1 cellular context compared by ENCODE assay signal in genomic region chr11:68010058-68011041, GRCh38.
A peak's percentile ranks its signal among the peaks of the same experiment; 100 is the strongest.
TF ChIP-seq lines count a peak whose summit lies in the region.

A gene with protein sequence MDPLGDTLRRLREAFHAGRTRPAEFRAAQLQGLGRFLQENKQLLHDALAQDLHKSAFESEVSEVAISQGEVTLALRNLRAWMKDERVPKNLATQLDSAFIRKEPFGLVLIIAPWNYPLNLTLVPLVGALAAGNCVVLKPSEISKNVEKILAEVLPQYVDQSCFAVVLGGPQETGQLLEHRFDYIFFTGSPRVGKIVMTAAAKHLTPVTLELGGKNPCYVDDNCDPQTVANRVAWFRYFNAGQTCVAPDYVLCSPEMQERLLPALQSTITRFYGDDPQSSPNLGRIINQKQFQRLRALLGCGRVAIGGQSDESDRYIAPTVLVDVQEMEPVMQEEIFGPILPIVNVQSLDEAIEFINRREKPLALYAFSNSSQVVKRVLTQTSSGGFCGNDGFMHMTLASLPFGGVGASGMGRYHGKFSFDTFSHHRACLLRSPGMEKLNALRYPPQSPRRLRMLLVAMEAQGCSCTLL (plus strand): TSS chr11:68010327. CDS start chr11:68015298, 4,971 bp downstream.

TF ChIP-seq in HepG2, 621 proteins besides CTCF, POLR2A, EP300 and RAD21 (continued from another document and continues in another):
- TF ChIP-seq, protein P1, sequence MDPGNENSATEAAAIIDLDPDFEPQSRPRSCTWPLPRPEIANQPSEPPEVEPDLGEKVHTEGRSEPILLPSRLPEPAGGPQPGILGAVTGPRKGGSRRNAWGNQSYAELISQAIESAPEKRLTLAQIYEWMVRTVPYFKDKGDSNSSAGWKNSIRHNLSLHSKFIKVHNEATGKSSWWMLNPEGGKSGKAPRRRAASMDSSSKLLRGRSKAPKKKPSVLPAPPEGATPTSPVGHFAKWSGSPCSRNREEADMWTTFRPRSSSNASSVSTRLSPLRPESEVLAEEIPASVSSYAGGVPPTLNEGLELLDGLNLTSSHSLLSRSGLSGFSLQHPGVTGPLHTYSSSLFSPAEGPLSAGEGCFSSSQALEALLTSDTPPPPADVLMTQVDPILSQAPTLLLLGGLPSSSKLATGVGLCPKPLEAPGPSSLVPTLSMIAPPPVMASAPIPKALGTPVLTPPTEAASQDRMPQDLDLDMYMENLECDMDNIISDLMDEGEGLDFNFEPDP (CRISPR knock-in tag; conservative IDR thresholded peaks at IDR 0.05) = peak; percentile 88; the same call in 1 of the 2 replicates
- TF ChIP-seq SALL1 (CRISPR knock-in tag; IDR thresholded peaks at IDR 0.05) (peak; percentile 59), ZNF24 (IDR thresholded peaks at IDR 0.05) (no peak), MYPOP (CRISPR knock-in tag; IDR thresholded peaks at IDR 0.05) (0 out of 2 replicates have a peak, but pooled peaks have one; percentile 64), MTA3 (CRISPR knock-in tag; IDR thresholded peaks at IDR 0.05) (no peak), KAT2B (IDR thresholded peaks at IDR 0.05; ENCODE audit: borderline replicate concordance, low read depth, low read length) (no peak), MTF2 (CRISPR knock-in tag; IDR thresholded peaks at IDR 0.05; ENCODE audit: borderline replicate concordance) (peak; percentile 82; the same call in 1 of the 2 replicates), CERS6 (CRISPR knock-in tag; IDR thresholded peaks at IDR 0.05) (no peak), ZNF577 (CRISPR knock-in tag; IDR thresholded peaks at IDR 0.05; ENCODE audit: borderline replicate concordance, low read depth) (0 out of 2 replicates have a peak, but pooled peaks have one; percentile 36), ESRRA (CRISPR knock-in tag; IDR thresholded peaks at IDR 0.05; ENCODE audit: low read depth) (peak; percentile 35; the same call in 1 of the 2 replicates), SMARCE1 (IDR thresholded peaks at IDR 0.05; ENCODE audit: borderline replicate concordance) (no peak), ZC3H4 (CRISPR knock-in tag; IDR thresholded peaks at IDR 0.05; ENCODE audit: borderline replicate concordance) (no peak), SP1 (IDR thresholded peaks at IDR 0.05) (no peak), SP1 (CRISPR knock-in tag; IDR thresholded peaks at IDR 0.05) (no peak), HNRNPUL1 (IDR thresholded peaks at IDR 0.05; ENCODE audit: low read depth, low read length) (no peak), BRD4 (CRISPR knock-in tag; IDR thresholded peaks at IDR 0.05) (no peak; the same call in none of the 2 replicates), PHF8 (CRISPR knock-in tag; IDR thresholded peaks at IDR 0.05) (peak; percentile 70), SOX5 (CRISPR knock-in tag; IDR thresholded peaks at IDR 0.05; ENCODE audit: borderline replicate concordance) (no peak; the same call in 1 of the 2 replicates), ZBTB1 (CRISPR knock-in tag; IDR thresholded peaks at IDR 0.05; ENCODE audit: borderline replicate concordance) (no peak), HIVEP1 (CRISPR knock-in tag; IDR thresholded peaks at IDR 0.05) (no peak), ZNF232 (CRISPR knock-in tag; IDR thresholded peaks at IDR 0.05; ENCODE audit: borderline replicate concordance) (no peak), ZNF136 (CRISPR knock-in tag; IDR thresholded peaks at IDR 0.05; ENCODE audit: low read depth) (0 out of 2 replicates have a peak, but pooled peaks have one; percentile 52), SCMH1 (CRISPR knock-in tag; IDR thresholded peaks at IDR 0.05; ENCODE audit: borderline replicate concordance) (no peak), TBL1XR1 (IDR thresholded peaks at IDR 0.05; ENCODE audit: borderline replicate concordance, low read length, partially characterized antibody) (no peak), PCBP1 (IDR thresholded peaks at IDR 0.05; ENCODE audit: borderline replicate concordance, low read depth, low read length) (no peak), NR2F6 (IDR thresholded peaks at IDR 0.05) (no peak), NR2F6 (CRISPR knock-in tag; IDR thresholded peaks at IDR 0.05) (peak; percentile 45; the same call in 1 of the 2 replicates), ZNF713 (CRISPR knock-in tag; IDR thresholded peaks at IDR 0.05) (no peak), ARID2 (CRISPR knock-in tag; IDR thresholded peaks at IDR 0.05; ENCODE audit: borderline replicate concordance) (0 out of 2 replicates have a peak, but pooled peaks have one; percentile 13), FOXJ3 (CRISPR knock-in tag; IDR thresholded peaks at IDR 0.05; ENCODE audit: borderline replicate concordance) (0 out of 2 replicates have a peak, but pooled peaks have one; percentile 5), SMAD1 (CRISPR knock-in tag; IDR thresholded peaks at IDR 0.05; ENCODE audit: borderline replicate concordance, low read depth) (no peak), FOSL2 (CRISPR knock-in tag; IDR thresholded peaks at IDR 0.05) (no peak), IRX3 (CRISPR knock-in tag; IDR thresholded peaks at IDR 0.05; ENCODE audit: borderline replicate concordance, low read depth) (no peak), ATF7 (IDR thresholded peaks at IDR 0.05) (no peak), ATF7 (CRISPR knock-in tag; IDR thresholded peaks at IDR 0.05) (no peak), ASH2L (IDR thresholded peaks at IDR 0.05; ENCODE audit: insufficient read length, low read depth, low read length) (no peak), ZNF780A (CRISPR knock-in tag; IDR thresholded peaks at IDR 0.05) (no peak), SMARCC2 (IDR thresholded peaks at IDR 0.05) (no peak), PRDM4 (CRISPR knock-in tag; IDR thresholded peaks at IDR 0.05; ENCODE audit: borderline replicate concordance) (no peak), ZSCAN20 (CRISPR knock-in tag; IDR thresholded peaks at IDR 0.05; ENCODE audit: borderline replicate concordance) (no peak), ZNF891 (CRISPR knock-in tag; IDR thresholded peaks at IDR 0.05) (0 out of 2 replicates have a peak, but pooled peaks have one; percentile 44), CEBPG (CRISPR knock-in tag; IDR thresholded peaks at IDR 0.05) (peak; percentile 46), AGO2 (optimal IDR thresholded peaks at IDR 0.05; ENCODE audit: low read depth, low read length) (peak; percentile 53)
- TF ChIP-seq, protein P2, sequence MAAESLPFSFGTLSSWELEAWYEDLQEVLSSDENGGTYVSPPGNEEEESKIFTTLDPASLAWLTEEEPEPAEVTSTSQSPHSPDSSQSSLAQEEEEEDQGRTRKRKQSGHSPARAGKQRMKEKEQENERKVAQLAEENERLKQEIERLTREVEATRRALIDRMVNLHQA (CRISPR knock-in tag; IDR thresholded peaks at IDR 0.05) = no peak
- TF ChIP-seq, protein P3, sequence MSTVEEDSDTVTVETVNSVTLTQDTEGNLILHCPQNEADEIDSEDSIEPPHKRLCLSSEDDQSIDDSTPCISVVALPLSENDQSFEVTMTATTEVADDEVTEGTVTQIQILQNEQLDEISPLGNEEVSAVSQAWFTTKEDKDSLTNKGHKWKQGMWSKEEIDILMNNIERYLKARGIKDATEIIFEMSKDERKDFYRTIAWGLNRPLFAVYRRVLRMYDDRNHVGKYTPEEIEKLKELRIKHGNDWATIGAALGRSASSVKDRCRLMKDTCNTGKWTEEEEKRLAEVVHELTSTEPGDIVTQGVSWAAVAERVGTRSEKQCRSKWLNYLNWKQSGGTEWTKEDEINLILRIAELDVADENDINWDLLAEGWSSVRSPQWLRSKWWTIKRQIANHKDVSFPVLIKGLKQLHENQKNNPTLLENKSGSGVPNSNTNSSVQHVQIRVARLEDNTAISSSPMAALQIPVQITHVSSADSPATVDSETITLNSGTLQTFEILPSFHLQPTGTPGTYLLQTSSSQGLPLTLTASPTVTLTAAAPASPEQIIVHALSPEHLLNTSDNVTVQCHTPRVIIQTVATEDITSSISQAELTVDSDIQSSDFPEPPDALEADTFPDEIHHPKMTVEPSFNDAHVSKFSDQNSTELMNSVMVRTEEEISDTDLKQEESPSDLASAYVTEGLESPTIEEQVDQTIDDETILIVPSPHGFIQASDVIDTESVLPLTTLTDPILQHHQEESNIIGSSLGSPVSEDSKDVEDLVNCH (CRISPR knock-in tag; IDR thresholded peaks at IDR 0.05) = no peak
- TF ChIP-seq, protein P4, sequence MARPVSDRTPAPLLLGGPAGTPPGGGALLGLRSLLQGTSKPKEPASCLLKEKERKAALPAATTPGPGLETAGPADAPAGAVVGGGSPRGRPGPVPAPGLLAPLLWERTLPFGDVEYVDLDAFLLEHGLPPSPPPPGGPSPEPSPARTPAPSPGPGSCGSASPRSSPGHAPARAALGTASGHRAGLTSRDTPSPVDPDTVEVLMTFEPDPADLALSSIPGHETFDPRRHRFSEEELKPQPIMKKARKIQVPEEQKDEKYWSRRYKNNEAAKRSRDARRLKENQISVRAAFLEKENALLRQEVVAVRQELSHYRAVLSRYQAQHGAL (CRISPR knock-in tag; IDR thresholded peaks at IDR 0.05; ENCODE audit: not compliant biosample characterization) = no peak
- TF ChIP-seq, protein P5, sequence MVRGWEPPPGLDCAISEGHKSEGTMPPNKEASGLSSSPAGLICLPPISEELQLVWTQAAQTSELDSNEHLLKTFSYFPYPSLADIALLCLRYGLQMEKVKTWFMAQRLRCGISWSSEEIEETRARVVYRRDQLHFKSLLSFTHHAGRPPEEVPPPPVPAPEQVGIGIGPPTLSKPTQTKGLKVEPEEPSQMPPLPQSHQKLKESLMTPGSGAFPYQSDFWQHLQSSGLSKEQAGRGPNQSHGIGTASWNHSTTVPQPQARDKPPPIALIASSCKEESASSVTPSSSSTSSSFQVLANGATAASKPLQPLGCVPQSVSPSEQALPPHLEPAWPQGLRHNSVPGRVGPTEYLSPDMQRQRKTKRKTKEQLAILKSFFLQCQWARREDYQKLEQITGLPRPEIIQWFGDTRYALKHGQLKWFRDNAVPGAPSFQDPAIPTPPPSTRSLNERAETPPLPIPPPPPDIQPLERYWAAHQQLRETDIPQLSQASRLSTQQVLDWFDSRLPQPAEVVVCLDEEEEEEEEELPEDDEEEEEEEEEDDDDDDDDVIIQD (CRISPR knock-in tag; IDR thresholded peaks at IDR 0.05; ENCODE audit: low read depth) = no peak
- TF ChIP-seq, protein P6, sequence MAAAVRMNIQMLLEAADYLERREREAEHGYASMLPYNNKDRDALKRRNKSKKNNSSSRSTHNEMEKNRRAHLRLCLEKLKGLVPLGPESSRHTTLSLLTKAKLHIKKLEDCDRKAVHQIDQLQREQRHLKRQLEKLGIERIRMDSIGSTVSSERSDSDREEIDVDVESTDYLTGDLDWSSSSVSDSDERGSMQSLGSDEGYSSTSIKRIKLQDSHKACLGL (CRISPR knock-in tag; IDR thresholded peaks at IDR 0.05) = no peak
- TF ChIP-seq, protein P7, sequence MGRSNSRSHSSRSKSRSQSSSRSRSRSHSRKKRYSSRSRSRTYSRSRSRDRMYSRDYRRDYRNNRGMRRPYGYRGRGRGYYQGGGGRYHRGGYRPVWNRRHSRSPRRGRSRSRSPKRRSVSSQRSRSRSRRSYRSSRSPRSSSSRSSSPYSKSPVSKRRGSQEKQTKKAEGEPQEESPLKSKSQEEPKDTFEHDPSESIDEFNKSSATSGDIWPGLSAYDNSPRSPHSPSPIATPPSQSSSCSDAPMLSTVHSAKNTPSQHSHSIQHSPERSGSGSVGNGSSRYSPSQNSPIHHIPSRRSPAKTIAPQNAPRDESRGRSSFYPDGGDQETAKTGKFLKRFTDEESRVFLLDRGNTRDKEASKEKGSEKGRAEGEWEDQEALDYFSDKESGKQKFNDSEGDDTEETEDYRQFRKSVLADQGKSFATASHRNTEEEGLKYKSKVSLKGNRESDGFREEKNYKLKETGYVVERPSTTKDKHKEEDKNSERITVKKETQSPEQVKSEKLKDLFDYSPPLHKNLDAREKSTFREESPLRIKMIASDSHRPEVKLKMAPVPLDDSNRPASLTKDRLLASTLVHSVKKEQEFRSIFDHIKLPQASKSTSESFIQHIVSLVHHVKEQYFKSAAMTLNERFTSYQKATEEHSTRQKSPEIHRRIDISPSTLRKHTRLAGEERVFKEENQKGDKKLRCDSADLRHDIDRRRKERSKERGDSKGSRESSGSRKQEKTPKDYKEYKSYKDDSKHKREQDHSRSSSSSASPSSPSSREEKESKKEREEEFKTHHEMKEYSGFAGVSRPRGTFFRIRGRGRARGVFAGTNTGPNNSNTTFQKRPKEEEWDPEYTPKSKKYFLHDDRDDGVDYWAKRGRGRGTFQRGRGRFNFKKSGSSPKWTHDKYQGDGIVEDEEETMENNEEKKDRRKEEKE (IDR thresholded peaks at IDR 0.05) = no peak
